ENCODE assay signal across 9 cellular contexts in the genomic region with DNA sequence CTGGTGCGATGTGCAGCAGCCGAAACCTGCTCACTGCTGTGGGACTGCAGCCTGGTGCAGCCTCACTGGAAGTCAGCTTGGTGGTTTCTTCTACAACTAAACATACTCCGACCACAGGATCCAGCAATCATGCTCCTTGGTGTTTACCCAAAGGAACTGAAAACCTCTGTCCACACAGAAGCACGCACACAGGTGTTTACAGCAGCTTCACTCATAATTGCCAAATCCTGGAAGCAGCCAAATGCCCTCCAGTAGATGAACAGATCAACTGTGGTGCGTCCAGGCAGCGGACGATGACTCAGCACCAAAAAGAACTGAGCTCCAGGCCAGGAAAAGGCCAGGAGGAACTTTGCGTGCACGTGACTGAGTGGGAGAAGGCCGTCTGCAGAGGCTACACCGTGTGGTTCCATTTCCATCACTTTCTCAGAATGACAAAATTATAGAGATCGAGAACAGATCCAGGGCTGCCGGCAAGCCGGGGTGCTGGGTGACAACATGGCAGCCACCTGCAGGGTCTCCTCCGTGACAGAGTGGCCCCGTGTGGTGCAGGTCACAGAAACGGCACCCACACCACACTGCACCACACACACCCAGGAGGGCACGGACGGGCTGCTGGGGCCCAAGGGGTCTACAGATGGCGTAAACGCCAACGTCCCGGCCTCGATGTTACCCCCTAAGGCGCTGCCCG.
DNase-seq lines count a peak whose midpoint lies in the region; ATAC-seq and TF ChIP-seq lines count a peak whose summit lies in the region.
"Had no signal": no experiment of that assay in that cellular context is flagged by ENCODE, and none has a peak within 500 bp of the region (broad histone marks: within the 10 kb centered on the region; RNA-seq: fewer than 3 reads in every experiment).

No MANE protein-coding gene starts in this region.

- no peak overlapping the region for H3K4me3 ChIP-seq in choroid plexus epithelial cell (ENCODE audit: low read depth, low read length)
- H3K4me3 ChIP-seq: cardiac muscle cell had no signal

- DNase-seq in EH (ENCODE audit: low read depth) (peak; percentile 87), NCI-H69 (lab: John Stamatoyannopoulos, UW) (peak; percentile 57), choroid plexus epithelial cell (ENCODE audit: low read depth) (peak; percentile 84), non-pigmented ciliary epithelial cell (ENCODE audit: low read depth) (peak; percentile 34), NCI-H128 (lab: John Stamatoyannopoulos, UW; ENCODE audit: unreplicated experiment) (no peak)
- DNase-seq in activated CD4-positive, alpha-beta T cell treated with anti-CD3 and anti-CD28 coated beads for 4 hours, result no peak

- TF ChIP-seq CTCF in choroid plexus epithelial cell (conservative IDR thresholded peaks at IDR 0.05; ENCODE audit: low read depth, low read length), result no peak

- ATAC-seq in HG02970 (IDR thresholded peaks at IDR 0.05; ENCODE audit: low FRiP score, unreplicated experiment) (no peak), HG02981 (IDR thresholded peaks at IDR 0.05; ENCODE audit: unreplicated experiment) (no peak)

Comparison
In these comparisons a context has a peak if more than half of its experiments do, and no peak if none do; other contexts are left out.
1. DNase-seq: peak in EH (single experiment), NCI-H69 (single experiment), choroid plexus epithelial cell (single experiment) and non-pigmented ciliary epithelial cell (single experiment); none in NCI-H128 (single experiment) and activated CD4-positive, alpha-beta T cell treated with anti-CD3 and anti-CD28 coated beads for 4 hours (0 of 2).